8 cellular contexts compared by ENCODE assay signal in genomic region chr20:44911264-44911921, GRCh38. TPM values are rescaled to one million over a fixed set of nuclear protein-coding genes. Genes with fewer than 3 reads are reported as not detected.
A peak's percentile ranks its signal among the peaks of the same experiment; 100 is the strongest.
DNase-seq lines count a peak whose midpoint lies in the region; ATAC-seq and TF ChIP-seq lines count a peak whose summit lies in the region.

No MANE protein-coding gene starts in this region.

- H3K4me3 Mint-ChIP-seq in activated CD8-positive, alpha-beta memory T cell treated with anti-CD3 and anti-CD28 coated beads, Interleukin-2, amount 10 ng/mL, durations not matched to agents 7 days and 5 days: peak overlapping the region; percentile 59

- TF ChIP-seq CTCF in left ventricle myocardium inferior (IDR thresholded peaks at IDR 0.05; ENCODE audit: borderline replicate concordance): peak; percentile 39
- peak; percentile 42 for TF ChIP-seq CTCF in fibroblast of pulmonary artery (IDR thresholded peaks at IDR 0.05; ENCODE audit: low read length, missing control alignments)

- H3K4me1 ChIP-seq in left ventricle myocardium inferior: peaks cover 13% of the 10 kb centered on the region

- DNase-seq in left ventricle myocardium inferior (no peak), cardiac septum (ENCODE audit: low spot score) (no peak), NCI-H226 (peak; percentile 59), fibroblast of pulmonary artery (ENCODE audit: low read depth) (peak; percentile 62), dedifferentiated amniotic fluid mesenchymal stem cell (ENCODE audit: extremely low spot score) (no peak)
- DNase-seq in activated CD8-positive, alpha-beta memory T cell treated with anti-CD3 and anti-CD28 coated beads, Interleukin-2, amount 10 ng/mL, durations not matched to agents 7 days and 5 days: peak; percentile 72
- peak; percentile 35 to 48 (median 36) for DNase-seq in stimulated activated CD4-positive, alpha-beta T cell treated with anti-CD3 and anti-CD28 coated beads, Interleukin-12 subunit alpha, Interleukin-12 subunit beta, amount 100 ng/mL, for 48 hours (ENCODE audit: low read depth in 2 of 3, low spot score in 1 of 3)

- H3K27ac ChIP-seq in left ventricle myocardium inferior (replicated peaks): no peak overlapping the region

- H3K9me3 ChIP-seq in left ventricle myocardium inferior (replicated peaks): no peaks in the 10 kb centered on the region

- H3K27me3 ChIP-seq in left ventricle myocardium inferior (ENCODE audit: low read depth): no peaks in the 10 kb centered on the region

- H3K4me3 ChIP-seq in left ventricle myocardium inferior (no peak overlapping the region), fibroblast of pulmonary artery (replicated peaks; ENCODE audit: low read depth, low read length) (no peak overlapping the region)

- H3K9me3 Mint-ChIP-seq in activated CD8-positive, alpha-beta memory T cell treated with anti-CD3 and anti-CD28 coated beads, Interleukin-2, amount 10 ng/mL, durations not matched to agents 7 days and 5 days (ENCODE audit: low read depth): no peaks in the 10 kb centered on the region

- ATAC-seq in activated CD8-positive, alpha-beta memory T cell treated with anti-CD3 and anti-CD28 coated beads, Interleukin-2, amount 10 ng/mL, durations not matched to agents 7 days and 5 days: no peak
- ATAC-seq in GM19463 (IDR thresholded peaks at IDR 0.05; ENCODE audit: unreplicated experiment): no peak

- peaks cover 46% of the 10 kb centered on the region for H3K4me1 Mint-ChIP-seq in activated CD8-positive, alpha-beta memory T cell treated with anti-CD3 and anti-CD28 coated beads, Interleukin-2, amount 10 ng/mL, durations not matched to agents 7 days and 5 days

- intact Hi-C loops in left ventricle myocardium inferior (cut with micrococcal nuclease): no loop called here
- intact Hi-C loops in cardiac septum (cut with DNase I): no loop called here

- CTCF ChIA-PET in activated CD8-positive, alpha-beta memory T cell treated with anti-CD3 and anti-CD28 coated beads, Interleukin-2, amount 10 ng/mL, durations not matched to agents 7 days and 5 days (lab: Charles Lee): interaction anchor here (0.9 to 1.6 kb wide), 9 partner anchors 19 to 185 kb away, joined by 3 to 6 read pairs (median 3); no protein-coding TSS in a partner anchor

- peaks cover 16% of the 10 kb centered on the region for H3K36me3 ChIP-seq in left ventricle myocardium inferior

- H3K27me3 Mint-ChIP-seq in activated CD8-positive, alpha-beta memory T cell treated with anti-CD3 and anti-CD28 coated beads, Interleukin-2, amount 10 ng/mL, durations not matched to agents 7 days and 5 days: no peaks in the 10 kb centered on the region

- H3K27ac Mint-ChIP-seq in activated CD8-positive, alpha-beta memory T cell treated with anti-CD3 and anti-CD28 coated beads, Interleukin-2, amount 10 ng/mL, durations not matched to agents 7 days and 5 days: peak overlapping the region; percentile 48

- H3K36me3 Mint-ChIP-seq in activated CD8-positive, alpha-beta memory T cell treated with anti-CD3 and anti-CD28 coated beads, Interleukin-2, amount 10 ng/mL, durations not matched to agents 7 days and 5 days: peaks cover 29% of the 10 kb centered on the region

RNA-seq across cellular contexts. Expression of gene PABPC1L, which starts 1.5 kb away (rescaled TPM):
- 2.4 TPM for total RNA-seq in left ventricle myocardium inferior
- 4.7 TPM for total RNA-seq in cardiac septum
- 100 to 1,000 TPM; 113 to 126 TPM for total RNA-seq in activated CD8-positive, alpha-beta memory T cell treated with anti-CD3 and anti-CD28 coated beads, Interleukin-2, amount 10 ng/mL, durations not matched to agents 7 days and 5 days

RNA-seq across cellular contexts. Expression of gene YWHAB, which starts 25.9 kb away (rescaled TPM):
- 106 TPM for total RNA-seq in left ventricle myocardium inferior
- total RNA-seq in cardiac septum: 118 TPM
- 100 to 1,000 TPM; 198 to 252 TPM for total RNA-seq in activated CD8-positive, alpha-beta memory T cell treated with anti-CD3 and anti-CD28 coated beads, Interleukin-2, amount 10 ng/mL, durations not matched to agents 7 days and 5 days

RNA-seq across cellular contexts. Expression of gene TOMM34, which starts 48.8 kb away (rescaled TPM):
- total RNA-seq in left ventricle myocardium inferior (11.4 TPM), cardiac septum (10.7 TPM)
- 10 to 100 TPM; 22.3 to 31.2 TPM for total RNA-seq in activated CD8-positive, alpha-beta memory T cell treated with anti-CD3 and anti-CD28 coated beads, Interleukin-2, amount 10 ng/mL, durations not matched to agents 7 days and 5 days

RNA-seq across cellular contexts. Expression of gene STK4, which starts 54.9 kb away (rescaled TPM):
- total RNA-seq in left ventricle myocardium inferior (9.8 TPM), cardiac septum (11.3 TPM)
- 100 to 1,000 TPM; 151 to 170 TPM for total RNA-seq in activated CD8-positive, alpha-beta memory T cell treated with anti-CD3 and anti-CD28 coated beads, Interleukin-2, amount 10 ng/mL, durations not matched to agents 7 days and 5 days

Comparison
In these comparisons a context has a peak if more than half of its experiments do, and no peak if none do; other contexts are left out.
1. DNase-seq: peak in NCI-H226 (single experiment), activated CD8-positive, alpha-beta memory T cell treated with anti-CD3 and anti-CD28 coated beads, Interleukin-2, amount 10 ng/mL, durations not matched to agents 7 days and 5 days (single experiment), fibroblast of pulmonary artery (single experiment) and stimulated activated CD4-positive, alpha-beta T cell treated with anti-CD3 and anti-CD28 coated beads, Interleukin-12 subunit alpha, Interleukin-12 subunit beta, amount 100 ng/mL, for 48 hours (3 of 3); none in left ventricle myocardium inferior (single experiment), cardiac septum (single experiment) and dedifferentiated amniotic fluid mesenchymal stem cell (single experiment).
2. RNA of gene PABPC1L, which starts 1.5 kb away (total RNA-seq): 113 to 126 TPM in activated CD8-positive, alpha-beta memory T cell treated with anti-CD3 and anti-CD28 coated beads, Interleukin-2, amount 10 ng/mL, durations not matched to agents 7 days and 5 days; 4.7 TPM in cardiac septum (single experiment) and 2.4 TPM in left ventricle myocardium inferior (single experiment); every median in the first group is over 10 times any median in the second.